ENCODE assay signal across 1 cellular context in genomic region chr7:114082934-114083647, GRCh38.
TF ChIP-seq lines count a peak whose summit lies in the region.

No MANE protein-coding gene starts in this region.

TF ChIP-seq in H1, 55 proteins besides CTCF, POLR2A, EP300 and RAD21:
- TF ChIP-seq CREB1 (IDR thresholded peaks at IDR 0.05) (no peak), ASH2L (IDR thresholded peaks at IDR 0.05; ENCODE audit: low read length) (peak; percentile 54), CHD1 (IDR thresholded peaks at IDR 0.05; ENCODE audit: low read depth, low read length) (no peak), TAF7 (optimal IDR thresholded peaks at IDR 0.05; ENCODE audit: borderline replicate concordance, low read depth, low read length) (no peak), SP1 (IDR thresholded peaks at IDR 0.05; ENCODE audit: low read depth, low read length) (no peak), FOSL1 (IDR thresholded peaks at IDR 0.05; ENCODE audit: insufficient read depth, low read depth, low read length) (no peak), ATF3 (IDR thresholded peaks at IDR 0.05; ENCODE audit: insufficient read depth, low read depth, low read length) (no peak), JUND (IDR thresholded peaks at IDR 0.05; ENCODE audit: low read length) (no peak), NANOG (IDR thresholded peaks at IDR 0.05; ENCODE audit: insufficient read depth, low read depth, low read length, poor library complexity, severe bottlenecking) (no peak), TBP (IDR thresholded peaks at IDR 0.05; ENCODE audit: low read depth, low read length) (no peak), CTBP2 (IDR thresholded peaks at IDR 0.05; ENCODE audit: borderline replicate concordance, insufficient read depth, insufficient read length, low read length) (no peak), RXRA (IDR thresholded peaks at IDR 0.05; ENCODE audit: insufficient read depth, low read depth, low read length) (no peak), SAP30 (IDR thresholded peaks at IDR 0.05; ENCODE audit: insufficient read depth, insufficient replicate concordance, low read length) (no peak), EGR1 (IDR thresholded peaks at IDR 0.05; ENCODE audit: borderline replicate concordance, low read depth, low read length) (no peak), RNF2 (IDR thresholded peaks at IDR 0.05; ENCODE audit: borderline replicate concordance, low read depth, low read length, missing control alignments, poor library complexity, severe bottlenecking) (peak; percentile 96), SIX5 (IDR thresholded peaks at IDR 0.05; ENCODE audit: low read depth, low read length) (no peak), EZH2 (IDR thresholded peaks at IDR 0.05; ENCODE audit: low read depth, low read length, severe bottlenecking) (peak; percentile 76), GTF2F1 (IDR thresholded peaks at IDR 0.05; ENCODE audit: borderline replicate concordance, low read depth, low read length) (no peak), BACH1 (IDR thresholded peaks at IDR 0.05; ENCODE audit: low read length) (no peak), RBBP5 (IDR thresholded peaks at IDR 0.05; ENCODE audit: borderline replicate concordance, low read depth, low read length) (peak; percentile 55; the same call in 1 of the 2 replicates), BCL11A (IDR thresholded peaks at IDR 0.05; ENCODE audit: low read depth in 2 of 2, low read length in 2 of 2) (no peak), TEAD4 (IDR thresholded peaks at IDR 0.05; ENCODE audit: low read depth, low read length) (no peak), KDM1A (IDR thresholded peaks at IDR 0.05; ENCODE audit: borderline replicate concordance, low read length) (no peak), SUZ12 (IDR thresholded peaks at IDR 0.05; ENCODE audit: low read length) (peak; percentile 83), PHF8 (conservative IDR thresholded peaks at IDR 0.05; ENCODE audit: low read depth, low read length) (no peak), KDM5A (IDR thresholded peaks at IDR 0.05; ENCODE audit: low read length) (no peak), CBX5 (IDR thresholded peaks at IDR 0.05; ENCODE audit: low read depth, low read length) (no peak), SRF (IDR thresholded peaks at IDR 0.05; ENCODE audit: low read depth, low read length) (no peak), TAF1 (IDR thresholded peaks at IDR 0.05; ENCODE audit: low read depth, low read length) (no peak), SP4 (IDR thresholded peaks at IDR 0.05; ENCODE audit: low read length) (no peak), JUN (IDR thresholded peaks at IDR 0.05; ENCODE audit: low read depth, low read length) (no peak), MAX (IDR thresholded peaks at IDR 0.05) (no peak), CHD2 (IDR thresholded peaks at IDR 0.05; ENCODE audit: low read length) (no peak), MAFK (IDR thresholded peaks at IDR 0.05; ENCODE audit: low read depth, low read length) (no peak), KDM4A (IDR thresholded peaks at IDR 0.05; ENCODE audit: low read depth, low read length, severe bottlenecking) (peak; percentile 84), CBX8 (IDR thresholded peaks at IDR 0.05; ENCODE audit: borderline replicate concordance, low read depth, low read length) (no peak)
- TF ChIP-seq, protein P1, sequence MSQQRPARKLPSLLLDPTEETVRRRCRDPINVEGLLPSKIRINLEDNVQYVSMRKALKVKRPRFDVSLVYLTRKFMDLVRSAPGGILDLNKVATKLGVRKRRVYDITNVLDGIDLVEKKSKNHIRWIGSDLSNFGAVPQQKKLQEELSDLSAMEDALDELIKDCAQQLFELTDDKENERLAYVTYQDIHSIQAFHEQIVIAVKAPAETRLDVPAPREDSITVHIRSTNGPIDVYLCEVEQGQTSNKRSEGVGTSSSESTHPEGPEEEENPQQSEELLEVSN (IDR thresholded peaks at IDR 0.05): peak; percentile 29; the same call in 1 of the 2 replicates
